7 cellular contexts compared by ENCODE assay signal in the genomic region with DNA sequence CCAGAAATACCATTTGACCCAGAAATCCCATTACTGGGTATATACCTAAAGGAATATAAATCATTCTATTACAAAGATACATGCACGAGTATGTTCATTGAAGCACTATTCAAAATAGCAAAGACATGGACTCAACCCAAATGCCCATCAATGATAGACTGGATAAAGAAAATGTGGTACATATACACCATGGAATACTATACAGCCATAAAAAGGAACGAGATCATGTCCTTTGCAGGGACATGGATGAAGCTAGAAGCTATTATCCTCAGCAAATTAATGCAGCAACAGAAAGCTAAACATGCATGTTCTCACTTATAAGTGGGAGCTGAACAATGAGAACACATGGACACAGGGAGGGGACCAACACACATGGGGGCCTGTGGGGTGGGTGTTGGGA. TPM values are rescaled to one million over a fixed set of nuclear protein-coding genes. Genes with fewer than 3 reads are reported as not detected.
DNase-seq lines count a peak whose midpoint lies in the region; FAIRE-seq and TF ChIP-seq lines count a peak whose summit lies in the region.
"Not testable (repeated sequence)": the region's sequence is repeated elsewhere in the genome, so short reads cannot be mapped to it uniquely, and the experiment has no call there.

No MANE protein-coding gene starts in this region.

- TF ChIP-seq EP300 in esophagus muscularis mucosa (IDR thresholded peaks at IDR 0.05); sigmoid colon (IDR thresholded peaks at IDR 0.05): not testable (repeated sequence)

- peak overlapping the region; percentile 94 for H3K4me3 Mint-ChIP-seq in activated CD4-positive, alpha-beta T cell treated with anti-CD3 and anti-CD28 coated beads, Interleukin-2, amount 10 ng/mL, durations not matched to agents 7 days and 5 days
- peak overlapping the region; percentile 92 for H3K4me3 Mint-ChIP-seq in astrocyte (ENCODE audit: unreplicated experiment)

- peak overlapping the region; percentile 92 for H2AFZ ChIP-seq in GM23248
- H2AFZ ChIP-seq in OCI-LY7 (ENCODE audit: low read length); astrocyte (ENCODE audit: low read depth, low read length); mesenchymal stem cell (ENCODE audit: low read depth, low read length): not testable (repeated sequence)

- H3K9me3 ChIP-seq in GM23248 (ENCODE audit: low read depth); OCI-LY7 (ENCODE audit: low read length); astrocyte (ENCODE audit: insufficient read depth, low read depth, low read length); esophagus muscularis mucosa; mesenchymal stem cell (ENCODE audit: control insufficient read depth, low read length); sigmoid colon: not testable (repeated sequence)

- not testable (repeated sequence) for H3K4ac ChIP-seq in mesenchymal stem cell (ENCODE audit: low read depth in 1 of 2, low read length in 2 of 2)

- CTCF ChIA-PET in OCI-LY7 (lab: Charles Lee; ENCODE audit: unreplicated experiment) = interaction anchor here (0.5 to 1.2 kb wide), 2 partner anchors 10 to 148 kb away, joined by 3 to 5 read pairs; no protein-coding TSS in a partner anchor
- CTCF ChIA-PET in activated CD4-positive, alpha-beta T cell treated with anti-CD3 and anti-CD28 coated beads, Interleukin-2, amount 10 ng/mL, durations not matched to agents 7 days and 5 days (lab: Charles Lee) = interaction anchor here (1.0 to 1.8 kb wide), 3 partner anchors 19 to 80 kb away, joined by 4 to 9 read pairs (median 4); a partner anchor contains a TSS

- not testable (repeated sequence) for H4K8ac ChIP-seq in mesenchymal stem cell (ENCODE audit: low read length)

- DNase-seq in GM23248; OCI-LY7 (ENCODE audit: low spot score); activated CD4-positive, alpha-beta T cell treated with anti-CD3 and anti-CD28 coated beads, Interleukin-2, amount 10 ng/mL, durations not matched to agents 7 days and 5 days; astrocyte (ENCODE audit: low read depth); esophagus muscularis mucosa (ENCODE audit: extremely low spot score); mesenchymal stem cell; sigmoid colon: not testable (repeated sequence)

- not testable (repeated sequence) for H3K36me3 ChIP-seq in GM23248 (ENCODE audit: low read depth); astrocyte (ENCODE audit: insufficient read depth, low read length); esophagus muscularis mucosa; sigmoid colon
- H3K36me3 ChIP-seq in OCI-LY7 (ENCODE audit: insufficient read depth, low read length) (peaks cover 20% of the 10 kb centered on the region), mesenchymal stem cell (ENCODE audit: control insufficient read depth in 1 of 2, insufficient read depth in 2 of 2, low read depth in 1 of 2, low read length in 2 of 2) (peaks cover 6 to 21% of the 10 kb centered on the region in 2 experiments)

- not testable (repeated sequence) for FAIRE-seq in astrocyte (lab: Jason Lieb, UNC)

- H3K27ac Mint-ChIP-seq in activated CD4-positive, alpha-beta T cell treated with anti-CD3 and anti-CD28 coated beads, Interleukin-2, amount 10 ng/mL, durations not matched to agents 7 days and 5 days = peak overlapping the region; percentile 99
- peak overlapping the region; percentile 99 for H3K27ac Mint-ChIP-seq in astrocyte (ENCODE audit: unreplicated experiment)

- not testable (repeated sequence) for H2BK120ac ChIP-seq in mesenchymal stem cell (ENCODE audit: low read depth, low read length)

- H3K27ac ChIP-seq in GM23248; astrocyte (ENCODE audit: low read depth, low read length); mesenchymal stem cell (ENCODE audit: low read length, poor library complexity, severe bottlenecking): not testable (repeated sequence)
- H3K27ac ChIP-seq in OCI-LY7 (ENCODE audit: low read depth, low read length, poor library complexity, severe bottlenecking) (peak overlapping the region; percentile 100), esophagus muscularis mucosa (replicated peaks in 1 of 4) (peak overlapping the region; percentile 90 to 98 (median 97)), sigmoid colon (peak overlapping the region; percentile 89 to 98 (median 98))

- TF ChIP-seq CTCF in OCI-LY7 (conservative IDR thresholded peaks at IDR 0.05; ENCODE audit: low read length); astrocyte (IDR thresholded peaks at IDR 0.05; ENCODE audit: insufficient read depth, low read depth, low read length); esophagus muscularis mucosa (IDR thresholded peaks at IDR 0.05); sigmoid colon (IDR thresholded peaks at IDR 0.05): not testable (repeated sequence)

- not testable (repeated sequence) for H4K91ac ChIP-seq in mesenchymal stem cell (ENCODE audit: low read length)

- H3K18ac ChIP-seq in mesenchymal stem cell (ENCODE audit: low read depth in 1 of 2, low read length in 2 of 2) = not testable (repeated sequence)

- not testable (repeated sequence) for H3F3A ChIP-seq in GM23248 (ENCODE audit: insufficient read depth)

- H3K79me2 ChIP-seq in GM23248 (ENCODE audit: insufficient read depth); astrocyte (ENCODE audit: insufficient read depth, low read length): not testable (repeated sequence)
- H3K79me2 ChIP-seq in OCI-LY7 (ENCODE audit: insufficient read depth, low read depth, low read length) = peaks cover 22% of the 10 kb centered on the region; the same call in 1 of the 2 replicates

- POLR2A ChIA-PET in OCI-LY7 (lab: Charles Lee) = interaction anchor here (0.6 to 1.1 kb wide), 3 partner anchors 24 to 99 kb away, joined by 3 to 6 read pairs (median 3); a partner anchor contains a TSS
- POLR2A ChIA-PET in activated CD4-positive, alpha-beta T cell treated with anti-CD3 and anti-CD28 coated beads, Interleukin-2, amount 10 ng/mL, durations not matched to agents 7 days and 5 days (lab: Charles Lee) = not testable (repeated sequence)

- H3K79me1 ChIP-seq in mesenchymal stem cell (replicated peaks; ENCODE audit: low read length, poor library complexity, severe bottlenecking) = not testable (repeated sequence)

- not testable (repeated sequence) for TF ChIP-seq POLR2A in esophagus muscularis mucosa (IDR thresholded peaks at IDR 0.05; ENCODE audit: low read depth); sigmoid colon (IDR thresholded peaks at IDR 0.05)

- H3K9me2 ChIP-seq in GM23248 (ENCODE audit: insufficient read depth); OCI-LY7 (ENCODE audit: insufficient read depth, low read length): not testable (repeated sequence)

- not testable (repeated sequence) for H3K14ac ChIP-seq in mesenchymal stem cell (ENCODE audit: low read length in 2 of 2)

- not testable (repeated sequence) for H3K36me3 Mint-ChIP-seq in activated CD4-positive, alpha-beta T cell treated with anti-CD3 and anti-CD28 coated beads, Interleukin-2, amount 10 ng/mL, durations not matched to agents 7 days and 5 days (ENCODE audit: low read depth); astrocyte (ENCODE audit: low read depth, unreplicated experiment)

- H3K27me3 Mint-ChIP-seq in activated CD4-positive, alpha-beta T cell treated with anti-CD3 and anti-CD28 coated beads, Interleukin-2, amount 10 ng/mL, durations not matched to agents 7 days and 5 days; astrocyte (ENCODE audit: low read depth, unreplicated experiment): not testable (repeated sequence)

- H3K9ac ChIP-seq in GM23248 = peak overlapping the region; percentile 94
- peak overlapping the region; percentile 93 for H3K9ac ChIP-seq in astrocyte (ENCODE audit: low read length)
- H3K9ac ChIP-seq in mesenchymal stem cell (ENCODE audit: low read length) = peak overlapping the region; percentile 98

- peaks cover 33% of the 10 kb centered on the region for H3K4me1 Mint-ChIP-seq in activated CD4-positive, alpha-beta T cell treated with anti-CD3 and anti-CD28 coated beads, Interleukin-2, amount 10 ng/mL, durations not matched to agents 7 days and 5 days
- not testable (repeated sequence) for H3K4me1 Mint-ChIP-seq in astrocyte (ENCODE audit: low read depth, unreplicated experiment)

- not testable (repeated sequence) for H2BK5ac ChIP-seq in mesenchymal stem cell (ENCODE audit: low read depth, low read length, poor library complexity, severe bottlenecking)

- H4K20me1 ChIP-seq in GM23248 (ENCODE audit: insufficient read depth); OCI-LY7 (ENCODE audit: insufficient read depth, low read length): not testable (repeated sequence)
- H4K20me1 ChIP-seq in astrocyte (ENCODE audit: insufficient read depth, low read length) = peaks cover 12% of the 10 kb centered on the region

- intact Hi-C loops in OCI-LY7 (cut with micrococcal nuclease; ENCODE audit: unreplicated experiment); esophagus muscularis mucosa (cut with DNase I): not testable (repeated sequence)
- intact Hi-C loops in sigmoid colon (cut with DNase I) = loop anchor here (5.0 kb wide), 1 partner anchor 64 kb away; a partner anchor contains a TSS

- in situ Hi-C loops in GM23248 (cut with MboI) = loop anchor here (25.0 kb wide), 1 partner anchor 389 kb away; a partner anchor contains a TSS

- 68 to 74% methylated on average over 2 of the region's 2 CpGs for WGBS in GM23248 (ENCODE audit: low coverage in 1 of 2, low lambda C conversion rate in 2 of 2, missing lambda C conversion rate in 2 of 2), 2 experiments
- WGBS in esophagus muscularis mucosa = 66% methylated on average over 2 of the region's 2 CpGs
- no CpG with 5 or more reads among the region's 2 CpGs for WGBS in mesenchymal stem cell
- 38 to 72% methylated on average over 2 of the region's 2 CpGs for WGBS in sigmoid colon, 2 donors

- not testable (repeated sequence) for BruUV-seq in OCI-LY7 (replicated peaks; lab: Mats Ljungman, UMichigan)

- not testable (repeated sequence) for H3K23ac ChIP-seq in mesenchymal stem cell (ENCODE audit: low read length in 2 of 2)

- H3K9me3 Mint-ChIP-seq in activated CD4-positive, alpha-beta T cell treated with anti-CD3 and anti-CD28 coated beads, Interleukin-2, amount 10 ng/mL, durations not matched to agents 7 days and 5 days; astrocyte (ENCODE audit: unreplicated experiment): not testable (repeated sequence)

- not testable (repeated sequence) for H2BK12ac ChIP-seq in mesenchymal stem cell (ENCODE audit: low read length in 2 of 2)

- H3K4me2 ChIP-seq in GM23248 (ENCODE audit: unreplicated experiment) (peak overlapping the region; percentile 86), OCI-LY7 (ENCODE audit: low read length) (peak overlapping the region; percentile 100), astrocyte (ENCODE audit: low read length) (peak overlapping the region; percentile 99)
- H3K4me2 ChIP-seq in mesenchymal stem cell (ENCODE audit: low read length, poor library complexity, severe bottlenecking) = not testable (repeated sequence)

- H2BK15ac ChIP-seq in mesenchymal stem cell (ENCODE audit: low read depth, poor library complexity, severe bottlenecking) = not testable (repeated sequence)

- H3K27me3 ChIP-seq in GM23248 (replicated peaks; ENCODE audit: insufficient read depth); astrocyte (ENCODE audit: insufficient read depth, low read length); esophagus muscularis mucosa; mesenchymal stem cell (ENCODE audit: control insufficient read depth in 1 of 2, insufficient read depth in 1 of 2, low read length in 2 of 2); sigmoid colon: not testable (repeated sequence)

- not testable (repeated sequence) for H2AK5ac ChIP-seq in mesenchymal stem cell (ENCODE audit: low read length, severe bottlenecking)

- peak overlapping the region; percentile 85 for H3K4me3 ChIP-seq in GM23248
- peak overlapping the region; percentile 77 for H3K4me3 ChIP-seq in OCI-LY7 (ENCODE audit: low read depth, low read length, poor library complexity, severe bottlenecking)
- peak overlapping the region; percentile 79 for H3K4me3 ChIP-seq in astrocyte (ENCODE audit: insufficient read depth, low read depth, low read length)
- H3K4me3 ChIP-seq in esophagus muscularis mucosa = peak overlapping the region; percentile 63 to 88 (median 81)
- peak overlapping the region in 1 of 2 experiments; percentile 94 for H3K4me3 ChIP-seq in mesenchymal stem cell (ENCODE audit: insufficient read depth in 1 of 2, low read depth in 1 of 2, low read length in 2 of 2)
- peak overlapping the region in 3 of 4 donors; percentile 61 to 86 (median 83) for H3K4me3 ChIP-seq in sigmoid colon

- not testable (repeated sequence) for H3K4me1 ChIP-seq in GM23248 (ENCODE audit: insufficient read depth); astrocyte (ENCODE audit: insufficient read depth, low read length)
- H3K4me1 ChIP-seq in OCI-LY7 (ENCODE audit: insufficient read depth, low read length, poor library complexity, severe bottlenecking) (peaks cover 80% of the 10 kb centered on the region), esophagus muscularis mucosa (peaks cover 5 to 18% (median 13%) of the 10 kb centered on the region in 4 donors), mesenchymal stem cell (ENCODE audit: control insufficient read depth, insufficient read depth, low read depth, low read length) (peaks cover 13% of the 10 kb centered on the region), sigmoid colon (peaks cover 0 to 12% (median 9%) of the 10 kb centered on the region in 4 donors)

RNA-seq across cellular contexts. Expression of a gene that starts 1.2 kb away (rescaled TPM):
- total RNA-seq in GM23248 (2014; rRNA removed; shearing (Covaris generic)) = 34.7 and 53.4 TPM in 2 replicates
- 14.0 and 15.4 TPM in 2 replicates for polyA plus RNA-seq in GM23248 (2016; fragmentation: Nextera tagmentation; extraction: Ambion mirVana)
- total RNA-seq in OCI-LY7 (2014; rRNA removed; shearing (Covaris generic)) = 84.8 and 118 TPM in 2 replicates
- 84.2 and 87.2 TPM in 2 replicates for total RNA-seq in OCI-LY7 (2022)
- 10 to 100 TPM; 16.8 to 21.1 TPM for total RNA-seq in activated CD4-positive, alpha-beta T cell treated with anti-CD3 and anti-CD28 coated beads, Interleukin-2, amount 10 ng/mL, durations not matched to agents 7 days and 5 days
- total RNA-seq in astrocyte = 18.6 and 19.4 TPM in 2 replicates
- total RNA-seq in esophagus muscularis mucosa = 10 to 100 TPM; 15.0 to 27.2 (median 16.7) TPM
- polyA plus RNA-seq in mesenchymal stem cell (2013, experiment 1 of 2) = 10.8 TPM
- 10.2 TPM for polyA plus RNA-seq in mesenchymal stem cell (2013, experiment 2 of 2)
- 10 to 100 TPM in 3 of 4 donors, 1 to 10 TPM in 1; 9.9 to 43.2 (median 15.0) TPM for total RNA-seq in sigmoid colon
- 10 to 100 TPM; 30.0 to 48.7 (median 35.4) TPM for polyA plus RNA-seq in sigmoid colon

RNA-seq across cellular contexts. Expression of a gene that starts 5.5 kb away (rescaled TPM):
- total RNA-seq in GM23248 (2014; rRNA removed; shearing (Covaris generic)) = not detected in 2 replicates
- not detected in 2 replicates for polyA plus RNA-seq in GM23248 (2016; fragmentation: Nextera tagmentation; extraction: Ambion mirVana)
- total RNA-seq in OCI-LY7 (2014; rRNA removed; shearing (Covaris generic)) = 139 and 141 TPM in 2 replicates
- 131 and 134 TPM in 2 replicates for total RNA-seq in OCI-LY7 (2022)
- total RNA-seq in activated CD4-positive, alpha-beta T cell treated with anti-CD3 and anti-CD28 coated beads, Interleukin-2, amount 10 ng/mL, durations not matched to agents 7 days and 5 days = under 1 TPM in 1 of 2 experiments, not detected in 1; 0.12 TPM
- not detected in 2 replicates for total RNA-seq in astrocyte
- total RNA-seq in esophagus muscularis mucosa = under 1 TPM in 1 of 4 donors, not detected in 3; 0.66 TPM
- not detected for polyA plus RNA-seq in mesenchymal stem cell (2013, experiment 1 of 2)
- not detected for polyA plus RNA-seq in mesenchymal stem cell (2013, experiment 2 of 2)
- total RNA-seq in sigmoid colon = not detected
- polyA plus RNA-seq in sigmoid colon = 10 to 100 TPM in 1 of 3 donors, 1 to 10 TPM in 1, not detected in 1; 1.4 to 45.9 TPM

RNA-seq across cellular contexts. Expression of a gene that starts 24.5 kb away (rescaled TPM):
- total RNA-seq in GM23248 (2014; rRNA removed; shearing (Covaris generic)) = 12.1 and 16.8 TPM in 2 replicates
- 11.4 and 15.7 TPM in 2 replicates for polyA plus RNA-seq in GM23248 (2016; fragmentation: Nextera tagmentation; extraction: Ambion mirVana)
- 68.8 and 73.0 TPM in 2 replicates for total RNA-seq in OCI-LY7 (2014; rRNA removed; shearing (Covaris generic))
- 104 and 114 TPM in 2 replicates for total RNA-seq in OCI-LY7 (2022)
- total RNA-seq in activated CD4-positive, alpha-beta T cell treated with anti-CD3 and anti-CD28 coated beads, Interleukin-2, amount 10 ng/mL, durations not matched to agents 7 days and 5 days = 100 to 1,000 TPM; 114 to 130 TPM
- total RNA-seq in astrocyte = 25.0 and 32.6 TPM in 2 replicates
- 10 to 100 TPM; 15.6 to 30.3 (median 20.3) TPM for total RNA-seq in esophagus muscularis mucosa
- polyA plus RNA-seq in mesenchymal stem cell (2013, experiment 1 of 2) = 17.6 TPM
- polyA plus RNA-seq in mesenchymal stem cell (2013, experiment 2 of 2) = 17.4 TPM
- total RNA-seq in sigmoid colon = 10 to 100 TPM; 17.4 to 32.4 (median 22.3) TPM
- polyA plus RNA-seq in sigmoid colon = 10 to 100 TPM; 12.6 to 42.5 (median 16.2) TPM

RNA-seq across cellular contexts. Expression of a gene that starts 48.0 kb away (rescaled TPM):
- total RNA-seq in GM23248 (2014; rRNA removed; shearing (Covaris generic)) = 0.11 TPM in 1 of 2 replicates, not detected in the other
- polyA plus RNA-seq in GM23248 (2016; fragmentation: Nextera tagmentation; extraction: Ambion mirVana) (0.09 and 0.10 TPM in 2 replicates), sigmoid colon (1 to 10 TPM in 2 of 3 donors, not detected in 1; 1.2 to 1.6 TPM)
- total RNA-seq in OCI-LY7 (2014; rRNA removed; shearing (Covaris generic)) = 1.0 and 5.0 TPM in 2 replicates
- total RNA-seq in OCI-LY7 (2022) (4.4 and 5.0 TPM in 2 replicates), astrocyte (1.0 and 2.0 TPM in 2 replicates), esophagus muscularis mucosa (under 1 TPM in 1 of 4 donors, not detected in 3; 0.86 TPM), sigmoid colon (under 1 TPM in 2 of 4 donors, not detected in 2; 0.36 to 0.49 TPM)
- 1 to 10 TPM; 1.3 to 2.7 TPM for total RNA-seq in activated CD4-positive, alpha-beta T cell treated with anti-CD3 and anti-CD28 coated beads, Interleukin-2, amount 10 ng/mL, durations not matched to agents 7 days and 5 days
- polyA plus RNA-seq in mesenchymal stem cell (2013, experiment 1 of 2) = 0.54 TPM
- 0.42 TPM for polyA plus RNA-seq in mesenchymal stem cell (2013, experiment 2 of 2)

RNA-seq across cellular contexts. Expression of a gene that starts 48.3 kb away (rescaled TPM):
- total RNA-seq in GM23248 (2014; rRNA removed; shearing (Covaris generic)) = 44.3 and 48.4 TPM in 2 replicates
- polyA plus RNA-seq in GM23248 (2016; fragmentation: Nextera tagmentation; extraction: Ambion mirVana) = 41.3 and 46.9 TPM in 2 replicates
- 12.4 and 20.1 TPM in 2 replicates for total RNA-seq in OCI-LY7 (2014; rRNA removed; shearing (Covaris generic))
- 20.4 and 21.5 TPM in 2 replicates for total RNA-seq in OCI-LY7 (2022)
- total RNA-seq in activated CD4-positive, alpha-beta T cell treated with anti-CD3 and anti-CD28 coated beads, Interleukin-2, amount 10 ng/mL, durations not matched to agents 7 days and 5 days = 10 to 100 TPM; 24.8 to 26.1 TPM
- 57.8 and 65.8 TPM in 2 replicates for total RNA-seq in astrocyte
- 10 to 100 TPM; 12.9 to 36.0 (median 21.8) TPM for total RNA-seq in esophagus muscularis mucosa
- 63.1 TPM for polyA plus RNA-seq in mesenchymal stem cell (2013, experiment 1 of 2)
- 61.7 TPM for polyA plus RNA-seq in mesenchymal stem cell (2013, experiment 2 of 2)
- total RNA-seq in sigmoid colon = 10 to 100 TPM; 14.3 to 30.5 (median 14.7) TPM
- polyA plus RNA-seq in sigmoid colon = 10 to 100 TPM in 2 of 3 donors, 1 to 10 TPM in 1; 6.6 to 40.2 (median 14.1) TPM

Comparison
In these comparisons a context has a peak if more than half of its experiments do, and no peak if none do; other contexts are left out.
1. RNA of a gene that starts 5.5 kb away (total RNA-seq): 131 to 141 TPM in OCI-LY7; 0.66 TPM in esophagus muscularis mucosa, 0.12 TPM in activated CD4-positive, alpha-beta T cell treated with anti-CD3 and anti-CD28 coated beads, Interleukin-2, amount 10 ng/mL, durations not matched to agents 7 days and 5 days, not detected in GM23248, not detected in astrocyte and not detected in sigmoid colon; every median in the first group is over 10 times any median in the second.
2. Peak in every context shown above with its lines, with median percentiles within 50 percentile points of each other: H3K9ac ChIP-seq.